8 cellular contexts compared by ENCODE assay signal in the genomic region with DNA sequence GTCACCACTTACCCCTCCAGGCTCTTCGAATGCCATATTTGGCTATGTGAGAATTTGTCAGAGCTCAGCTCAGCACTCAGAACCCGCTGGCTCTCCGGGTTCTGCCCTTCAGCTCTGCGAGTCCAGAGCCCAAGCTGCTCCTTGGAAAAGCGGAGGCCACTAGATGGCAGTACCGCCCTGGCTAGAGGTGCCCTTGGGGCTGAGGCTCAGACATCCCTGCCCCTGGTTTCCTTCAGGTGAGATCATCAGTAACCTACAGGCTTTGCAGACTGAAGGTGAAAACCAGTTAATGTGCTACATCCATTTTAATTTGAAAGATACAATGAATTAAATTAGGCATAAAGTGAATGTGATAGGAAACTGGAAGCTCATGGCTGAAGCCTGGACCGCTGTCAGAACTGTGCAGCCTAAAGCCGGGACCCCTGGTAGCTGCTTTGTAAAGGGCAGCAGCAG.
A peak's percentile ranks its signal among the peaks of the same experiment; 100 is the strongest.
DNase-seq lines count a peak whose midpoint lies in the region; ATAC-seq, FAIRE-seq and TF ChIP-seq lines count a peak whose summit lies in the region.

No MANE protein-coding gene starts in this region.

- H3K27ac ChIP-seq in endothelial cell of umbilical vein (ENCODE audit: insufficient read depth, low read depth, low read length): no peak overlapping the region

- no peaks in the 10 kb centered on the region for H3K9me1 ChIP-seq in endothelial cell of umbilical vein (replicated peaks; ENCODE audit: control insufficient read depth, extremely low read depth, insufficient read depth, low read length)

- CTCF ChIA-PET in endothelial cell of umbilical vein (lab: Charles Lee): interaction anchor here (0.5 to 7.2 kb wide), 69 partner anchors 9 to 1792 kb away, joined by 3 to 231 read pairs (median 4); partner anchors contain the start of genes COPS8 and GBX2

- POLR2A ChIA-PET in endothelial cell of umbilical vein (lab: Charles Lee): interaction anchor here (0.6 kb wide), 1 partner anchor 547 kb away, joined by 4 read pairs; no protein-coding TSS in a partner anchor

- H3K36me3 ChIP-seq in endothelial cell of umbilical vein (ENCODE audit: control insufficient read depth in 2 of 2, extremely low read depth in 1 of 2, insufficient read depth in 2 of 2, low read length in 2 of 2) (no peaks in the 10 kb centered on the region), mucosa of descending colon (ENCODE audit: low read depth) (no peaks in the 10 kb centered on the region)

- DNase-seq in GM03348 (ENCODE audit: low spot score) (peak; percentile 87), NCI-H526 (lab: John Stamatoyannopoulos, UW) (peak; percentile 34 to 85), endothelial cell of umbilical vein (ENCODE audit: low read depth, low spot score) (peak; percentile 74), mucosa of descending colon (peak in 2 of 3 donors; percentile 81 to 89)
- peak; percentile 16 to 53 (median 19) for DNase-seq in activated CD8-positive, alpha-beta memory T cell treated with anti-CD3 and anti-CD28 coated beads for 48 hours (ENCODE audit: low read depth in 2 of 3, low spot score in 2 of 3)

- H3K4me3 ChIP-seq in endothelial cell of umbilical vein (replicated peaks in 1 of 3; ENCODE audit: insufficient read depth in 1 of 3, low read depth in 1 of 3, low read length in 3 of 3) (no peak overlapping the region), mucosa of descending colon (no peak overlapping the region)

- H4K20me1 ChIP-seq in endothelial cell of umbilical vein (replicated peaks; ENCODE audit: control insufficient read depth, extremely low read depth, insufficient read depth, low read length): no peaks in the 10 kb centered on the region

- dilution Hi-C loops in endothelial cell of umbilical vein (cut with MboI; ENCODE audit: extremely low pct_ligation_motif_present, low sequenced_read_pairs): no loop called here

- H2AFZ ChIP-seq in endothelial cell of umbilical vein (ENCODE audit: low read depth, low read length): no peak overlapping the region

- peak; percentile 87 for FAIRE-seq in endothelial cell of umbilical vein (lab: Jason Lieb, UNC)

- no peaks in the 10 kb centered on the region for H3K9me3 ChIP-seq in endothelial cell of umbilical vein (replicated peaks; ENCODE audit: control insufficient read depth, insufficient read depth, low read length)
- no peaks in the 10 kb centered on the region for H3K9me3 ChIP-seq in mucosa of descending colon

- peak; percentile 89 to 90 for TF ChIP-seq CTCF in endothelial cell of umbilical vein (IDR thresholded peaks at IDR 0.05; ENCODE audit: extremely low read depth in 1 of 2, insufficient read depth in 1 of 2, low read depth in 1 of 2, low read length in 2 of 2)
- TF ChIP-seq CTCF in mucosa of descending colon (IDR thresholded peaks at IDR 0.05): peak; percentile 40

- no peak overlapping the region for H3K4me2 ChIP-seq in endothelial cell of umbilical vein (ENCODE audit: insufficient read depth, low read length)

- no peak overlapping the region for H3K4me3 Mint-ChIP-seq in stimulated activated memory B cell treated with anti-CD40 and anti-IgM and Interleukin-4, amounts not matched to agents 10 μg/mL and 1 μg/mL and 100 μg/mL, for 72 hours

- ATAC-seq in HG03066 (IDR thresholded peaks at IDR 0.05; ENCODE audit: low read depth, unreplicated experiment) (peak; percentile 58), mucosa of descending colon (peak; percentile 94), HG02884 (IDR thresholded peaks at IDR 0.05; ENCODE audit: unreplicated experiment) (no peak)
- peak; percentile 76 for ATAC-seq in stimulated activated memory B cell treated with anti-CD40 and anti-IgM and Interleukin-4, amounts not matched to agents 10 μg/mL and 1 μg/mL and 100 μg/mL, for 72 hours

- H3K4me1 Mint-ChIP-seq in stimulated activated memory B cell treated with anti-CD40 and anti-IgM and Interleukin-4, amounts not matched to agents 10 μg/mL and 1 μg/mL and 100 μg/mL, for 72 hours: no peaks in the 10 kb centered on the region

- intact Hi-C loops in endothelial cell of umbilical vein (cut with micrococcal nuclease): loop anchor here (1.0 to 5.0 kb wide), 8 partner anchors 13 to 1293 kb away; no protein-coding TSS in a partner anchor
- intact Hi-C loops in mucosa of descending colon (cut with DNase I, micrococcal nuclease): no loop called here

- H3K27ac Mint-ChIP-seq in stimulated activated memory B cell treated with anti-CD40 and anti-IgM and Interleukin-4, amounts not matched to agents 10 μg/mL and 1 μg/mL and 100 μg/mL, for 72 hours: no peak overlapping the region

- no peaks in the 10 kb centered on the region for H3K4me1 ChIP-seq in endothelial cell of umbilical vein (ENCODE audit: control insufficient read depth, extremely low read depth, insufficient read depth, low read length)
- H3K4me1 ChIP-seq in mucosa of descending colon (ENCODE audit: low read depth): no peaks in the 10 kb centered on the region

- no peak for TF ChIP-seq POLR2A in endothelial cell of umbilical vein (IDR thresholded peaks at IDR 0.05; ENCODE audit: low read depth, low read length)

- no peaks in the 10 kb centered on the region for H3K79me2 ChIP-seq in endothelial cell of umbilical vein (ENCODE audit: control insufficient read depth, insufficient read depth, low read length)

- H3K36me3 Mint-ChIP-seq in stimulated activated memory B cell treated with anti-CD40 and anti-IgM and Interleukin-4, amounts not matched to agents 10 μg/mL and 1 μg/mL and 100 μg/mL, for 72 hours: no peaks in the 10 kb centered on the region

- no TSS peak for BruUV-seq in endothelial cell of umbilical vein (replicated peaks; lab: Mats Ljungman, UMichigan)

- H3K27me3 Mint-ChIP-seq in stimulated activated memory B cell treated with anti-CD40 and anti-IgM and Interleukin-4, amounts not matched to agents 10 μg/mL and 1 μg/mL and 100 μg/mL, for 72 hours: peaks cover 24% of the 10 kb centered on the region

- no peaks in the 10 kb centered on the region for H3K27me3 ChIP-seq in endothelial cell of umbilical vein (ENCODE audit: control insufficient read depth in 2 of 2, insufficient read depth in 2 of 2, low read length in 2 of 2)

- no peak overlapping the region for H3K9ac ChIP-seq in endothelial cell of umbilical vein (replicated peaks; ENCODE audit: extremely low read depth, insufficient read depth, low read length)

- H3K9me3 Mint-ChIP-seq in stimulated activated memory B cell treated with anti-CD40 and anti-IgM and Interleukin-4, amounts not matched to agents 10 μg/mL and 1 μg/mL and 100 μg/mL, for 72 hours: no peaks in the 10 kb centered on the region

TF ChIP-seq in endothelial cell of umbilical vein, 7 proteins besides CTCF, POLR2A, EP300 and RAD21:
- no peak for TF ChIP-seq JUN (IDR thresholded peaks at IDR 0.05; ENCODE audit: borderline replicate concordance, insufficient read depth, insufficient read length, low read depth)
- no peak for TF ChIP-seq GATA2 (IDR thresholded peaks at IDR 0.05; ENCODE audit: insufficient read depth, insufficient read length, low read depth, low read length)
- no peak for TF ChIP-seq MYC (IDR thresholded peaks at IDR 0.05; ENCODE audit: low read depth, low read length)
- TF ChIP-seq POLR2AphosphoS5 (IDR thresholded peaks at IDR 0.05; ENCODE audit: insufficient read depth, low read depth, low read length): no peak
- TF ChIP-seq, protein P1, sequence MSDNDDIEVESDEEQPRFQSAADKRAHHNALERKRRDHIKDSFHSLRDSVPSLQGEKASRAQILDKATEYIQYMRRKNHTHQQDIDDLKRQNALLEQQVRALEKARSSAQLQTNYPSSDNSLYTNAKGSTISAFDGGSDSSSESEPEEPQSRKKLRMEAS (IDR thresholded peaks at IDR 0.05; ENCODE audit: insufficient read depth, insufficient read length): no peak
TF ChIP-seq in endothelial cell of umbilical vein: peak in this region for 0.

Comparison
In these comparisons a context has a peak if more than half of its experiments do, and no peak if none do; other contexts are left out.
1. DNase-seq: peak in every context shown above with its lines; median percentile 87 in GM03348; 85 in mucosa of descending colon; 74 in endothelial cell of umbilical vein; 60 in NCI-H526; 19 in activated CD8-positive, alpha-beta memory T cell treated with anti-CD3 and anti-CD28 coated beads for 48 hours.